Comparison of ENCODE assay signal across 12 cellular contexts in genomic region chr12:54372113-54372806, GRCh38. TPM values are rescaled to one million over a fixed set of nuclear protein-coding genes. Genes with fewer than 3 reads are reported as not detected.
DNase-seq lines count a peak whose midpoint lies in the region; ATAC-seq and TF ChIP-seq lines count a peak whose summit lies in the region.
"Had no signal": no experiment of that assay in that cellular context is flagged by ENCODE, and none has a peak within 500 bp of the region (broad histone marks: within the 10 kb centered on the region; RNA-seq: fewer than 3 reads in every experiment).

No MANE protein-coding gene starts in this region.

- H3K27me3 Mint-ChIP-seq in neural crest cell (ENCODE audit: low read depth), result peaks cover 5% of the 10 kb centered on the region
- peaks cover 0 to 7% (median 5%) of the 10 kb centered on the region in 3 donors for H3K27me3 Mint-ChIP-seq in immature natural killer cell (ENCODE audit: low read depth in 3 of 3)

- DNase-seq in BE2C, result no peak
- DNase-seq in neural crest cell (ENCODE audit: low read depth, low spot score), result no peak
- no peak for DNase-seq in NCI-H1048 (lab: John Stamatoyannopoulos, UW)
- no peak for DNase-seq in immature natural killer cell
- DNase-seq: erythroblast, NCI-H1417 treated with DMSO at 0.1 percent for 48 hours had no signal

- H3K9me2 ChIP-seq in DOHH2 (replicated peaks; ENCODE audit: control insufficient read depth, low read length), result no peaks in the 10 kb centered on the region

- peak overlapping the region; percentile 25 for H3K4me3 Mint-ChIP-seq in neural crest cell
- H3K4me3 Mint-ChIP-seq in immature natural killer cell, result no peak overlapping the region

- H3K27ac Mint-ChIP-seq in neural crest cell (ENCODE audit: unreplicated experiment) (no peak overlapping the region), immature natural killer cell (peak overlapping the region in 1 of 6 donors; percentile 75)

- H3K9me3 ChIP-seq in BE2C (no peaks in the 10 kb centered on the region), DOHH2 (ENCODE audit: control insufficient read depth, insufficient read depth, low read length) (no peaks in the 10 kb centered on the region)

- H3K27ac ChIP-seq in DOHH2 (ENCODE audit: low read depth, low read length) (no peak overlapping the region), cingulate gyrus (ENCODE audit: low read depth, low read length) (peak overlapping the region; percentile 54)

- H3K36me3 Mint-ChIP-seq in neural crest cell (ENCODE audit: low read depth) (no peaks in the 10 kb centered on the region), immature natural killer cell (no peaks in the 10 kb centered on the region)

- no peaks in the 10 kb centered on the region for H4K20me1 ChIP-seq in DOHH2 (ENCODE audit: control insufficient read depth, insufficient read depth, low read depth, low read length)

- no peaks in the 10 kb centered on the region for H3K27me3 ChIP-seq in BE2C
- no peaks in the 10 kb centered on the region for H3K27me3 ChIP-seq in DOHH2 (ENCODE audit: control insufficient read depth, low read length)

- TF ChIP-seq CTCF in BE2C (IDR thresholded peaks at IDR 0.05; ENCODE audit: low read depth, low read length) (no peak), DOHH2 (IDR thresholded peaks at IDR 0.05; ENCODE audit: low read depth, low read length, poor library complexity, severe bottlenecking) (no peak), neural crest cell (conservative IDR thresholded peaks at IDR 0.05) (no peak)

- H3K4me1 ChIP-seq in BE2C, result peaks cover 73% of the 10 kb centered on the region
- peaks cover 27% of the 10 kb centered on the region for H3K4me1 ChIP-seq in DOHH2 (ENCODE audit: control insufficient read depth, low read length)

- H3F3A ChIP-seq in DOHH2 (ENCODE audit: control insufficient read depth, insufficient read depth), result peaks cover 3% of the 10 kb centered on the region; the same call in 1 of the 2 replicates

- peak overlapping the region; percentile 15; the same call in 1 of the 2 replicates for H3K4me3 ChIP-seq in BE2C (ENCODE audit: low read depth, low read length)
- no peak overlapping the region for H3K4me3 ChIP-seq in DOHH2 (ENCODE audit: low read length)
- H3K4me3 ChIP-seq: skin epidermis had no signal

- ATAC-seq in HG03457 (IDR thresholded peaks at IDR 0.05; ENCODE audit: unreplicated experiment), result no peak

- no peaks in the 10 kb centered on the region for H3K9me3 Mint-ChIP-seq in neural crest cell
- H3K9me3 Mint-ChIP-seq in immature natural killer cell, result no peaks in the 10 kb centered on the region

- H3K4me1 Mint-ChIP-seq in neural crest cell, result peaks cover 32% of the 10 kb centered on the region
- peaks cover 12 to 17% of the 10 kb centered on the region in 2 donors for H3K4me1 Mint-ChIP-seq in immature natural killer cell

- H3K36me3 ChIP-seq in BE2C, result no peaks in the 10 kb centered on the region; the same call in 1 of the 2 replicates
- H3K36me3 ChIP-seq in DOHH2 (ENCODE audit: control insufficient read depth, low read length), result no peaks in the 10 kb centered on the region

- H3K4me2 ChIP-seq in DOHH2 (ENCODE audit: low read length), result peak overlapping the region; percentile 4

- H3K79me2 ChIP-seq in DOHH2 (ENCODE audit: control insufficient read depth, low read length), result no peaks in the 10 kb centered on the region

RNA-seq across cellular contexts. Expression of gene GPR84, which starts 8.0 kb away (rescaled TPM):
- polyA plus RNA-seq in BE2C (2012; ENCODE audit: insufficient read depth, insufficient read length, low read depth), result not detected
- total RNA-seq in neural crest cell, result not detected in 2 replicates
- not detected for polyA plus RNA-seq in immature natural killer cell
- total RNA-seq: H1, HT1080 had no signal

RNA-seq across cellular contexts. Expression of gene ZNF385A, which starts 12.3 kb away (rescaled TPM):
- 25.0 TPM for polyA plus RNA-seq in BE2C (2012; ENCODE audit: insufficient read depth, insufficient read length, low read depth)
- total RNA-seq in neural crest cell, result 20.3 and 20.8 TPM in 2 replicates
- 1 to 10 TPM; 1.8 to 2.7 (median 2.2) TPM for polyA plus RNA-seq in immature natural killer cell

RNA-seq across cellular contexts. Expression of gene ITGA5, which starts 46.8 kb away (rescaled TPM):
- 48.7 TPM for polyA plus RNA-seq in BE2C (2012; ENCODE audit: insufficient read depth, insufficient read length, low read depth)
- 20.1 and 22.0 TPM in 2 replicates for total RNA-seq in neural crest cell
- 100 to 1,000 TPM in 1 of 3 donors, 10 to 100 TPM in 2; 26.2 to 119 (median 65.5) TPM for polyA plus RNA-seq in immature natural killer cell

RNA-seq across cellular contexts. Expression of gene COPZ1, which starts 47.3 kb away (rescaled TPM):
- 156 TPM for polyA plus RNA-seq in BE2C (2012; ENCODE audit: insufficient read depth, insufficient read length, low read depth)
- total RNA-seq in neural crest cell, result 148 and 160 TPM in 2 replicates
- 100 to 1,000 TPM; 202 to 341 (median 202) TPM for polyA plus RNA-seq in immature natural killer cell
